Comparison of ENCODE assay signal across 7 cellular contexts in genomic region chr6:51965222-51965801, GRCh38.
"Had no signal": no experiment of that assay in that cellular context is flagged by ENCODE, and none has a peak within 500 bp of the region (broad histone marks: within the 10 kb centered on the region; RNA-seq: fewer than 3 reads in every experiment).

No MANE protein-coding gene starts in this region.

- H3K36me3 ChIP-seq: HAP-1 had no signal

- H3K4me1 ChIP-seq: HAP-1 had no signal

- H3K27ac ChIP-seq: GM23248 had no signal

- H3K9me3 Mint-ChIP-seq: HFFc6 had no signal

- H3K4me3 Mint-ChIP-seq: HFFc6 had no signal

- H2AFZ ChIP-seq: GM23248 had no signal

- DNase-seq: GM23248, GOT3, H7, HFFc6, IMR-90 had no signal

- H3K27ac Mint-ChIP-seq: HFFc6 had no signal

- H3K9ac ChIP-seq: GM23248 had no signal

- H3K9me3 ChIP-seq: HAP-1 had no signal

- H3K4me3 ChIP-seq: GM23248, HAP-1 had no signal

- ATAC-seq: HCT116 had no signal
